ENCODE assay signal across 21 cellular contexts in genomic region chr1:21759818-21760217, GRCh38. TPM values are rescaled to one million over a fixed set of nuclear protein-coding genes. Genes with fewer than 3 reads are reported as not detected.
DNase-seq lines count a peak whose midpoint lies in the region; ATAC-seq and TF ChIP-seq lines count a peak whose summit lies in the region.
"Had no signal": no experiment of that assay in that cellular context is flagged by ENCODE, and none has a peak within 500 bp of the region (broad histone marks: within the 10 kb centered on the region; RNA-seq: fewer than 3 reads in every experiment).

No MANE protein-coding gene starts in this region.

- H3K4me3 ChIP-seq in HEK293 (ENCODE audit: low read depth, low read length) (no peak overlapping the region), gastrocnemius medialis (no peak overlapping the region)
- H3K4me3 ChIP-seq: SJSA1 had no signal

- POLR2A ChIA-PET in HEK293 (lab: Yijun Ruan, JAX): no interaction called here

- H3K4me1 Mint-ChIP-seq in natural killer cell treated with Interleukin-12 subunit alpha and Interleukin-12 subunit beta and Interleukin-15 and Interleukin-18, amount 100 ng/mL, for 72 hours (ENCODE audit: low read depth in 2 of 2): peaks cover 34 to 47% of the 10 kb centered on the region in 2 donors
- H3K4me1 Mint-ChIP-seq in natural killer cell (peaks cover 31 to 49% of the 10 kb centered on the region in 2 donors), immature natural killer cell (peaks cover 46 to 60% of the 10 kb centered on the region in 2 donors)

- intact Hi-C loops in natural killer cell (cut with micrococcal nuclease): loop anchor here (10.0 kb wide), 1 partner anchor 1995 kb away; no protein-coding TSS in a partner anchor
- intact Hi-C loops in gastrocnemius medialis (cut with DNase I; ENCODE audit: low total_unique reads): no loop called here

- H3K27ac Mint-ChIP-seq in natural killer cell treated with Interleukin-12 subunit alpha and Interleukin-12 subunit beta and Interleukin-15 and Interleukin-18, amount 100 ng/mL, for 72 hours: peak overlapping the region; percentile 0 to 63
- peak overlapping the region in 1 of 2 donors; percentile 39 for H3K27ac Mint-ChIP-seq in natural killer cell
- peak overlapping the region in 4 of 6 donors; percentile 9 to 52 (median 30) for H3K27ac Mint-ChIP-seq in immature natural killer cell
- H3K27ac Mint-ChIP-seq: HFFc6 had no signal

- no peaks in the 10 kb centered on the region for H3K9me3 Mint-ChIP-seq in natural killer cell treated with Interleukin-12 subunit alpha and Interleukin-12 subunit beta and Interleukin-15 and Interleukin-18, amount 100 ng/mL, for 72 hours
- H3K9me3 Mint-ChIP-seq in natural killer cell (no peaks in the 10 kb centered on the region), immature natural killer cell (no peaks in the 10 kb centered on the region)
- H3K9me3 Mint-ChIP-seq: CD8-positive, alpha-beta memory T cell; HFFc6 had no signal

- TF ChIP-seq CTCF in natural killer cell (IDR thresholded peaks at IDR 0.05) (no peak), HEK293 (tag by site-specific recombination; IDR thresholded peaks at IDR 0.05) (no peak), gastrocnemius medialis (IDR thresholded peaks at IDR 0.05 in 4 of 5, conservative IDR thresholded peaks at IDR 0.05 in 1 of 5) (no peak)

- no peaks in the 10 kb centered on the region for H3K36me3 Mint-ChIP-seq in natural killer cell treated with Interleukin-12 subunit alpha and Interleukin-12 subunit beta and Interleukin-15 and Interleukin-18, amount 100 ng/mL, for 72 hours
- no peaks in the 10 kb centered on the region for H3K36me3 Mint-ChIP-seq in natural killer cell
- H3K36me3 Mint-ChIP-seq in immature natural killer cell: peaks cover 0 to 3% (median 0%) of the 10 kb centered on the region in 3 donors

- in situ Hi-C loops in gastrocnemius medialis (cut with MboI; ENCODE audit: low sequenced_read_pairs in 4 of 4): loop anchor here in 1 of 4 donors (25.0 kb wide), 1 partner anchor 202 kb away; no protein-coding TSS in a partner anchor

- H3K9me3 ChIP-seq in HEK293 (ENCODE audit: control insufficient read depth, insufficient read depth, low read depth, low read length): no peaks in the 10 kb centered on the region
- no peaks in the 10 kb centered on the region for H3K9me3 ChIP-seq in gastrocnemius medialis
- H3K9me3 ChIP-seq: SJSA1 had no signal

- H3K36me3 ChIP-seq in HEK293 (ENCODE audit: control insufficient read depth in 2 of 2, insufficient read depth in 1 of 2, low read length in 2 of 2) (peaks cover 8 to 16% of the 10 kb centered on the region in 2 experiments; a peak in 2 of 3 replicates), gastrocnemius medialis (peaks cover 0 to 12% of the 10 kb centered on the region in 2 donors)

- TF ChIP-seq POLR2A in gastrocnemius medialis (IDR thresholded peaks at IDR 0.05): no peak

- DNase-seq in natural killer cell treated with Interleukin-12 subunit alpha and Interleukin-12 subunit beta and Interleukin-15 and Interleukin-18, amount 100 ng/mL, for 72 hours (ENCODE audit: low spot score): no peak
- DNase-seq in natural killer cell (no peak), immature natural killer cell (no peak), gastrocnemius medialis (no peak), DMS79 (lab: John Stamatoyannopoulos, UW) (no peak)
- DNase-seq: ACHN; AML-193; CD8-positive, alpha-beta memory T cell; GDM1; HFFc6; NCI-H1092; NCI-H2081 treated with DMSO at 0.1 percent for 48 hours; NCI-H510A; NCI-H774; RPMI8226 had no signal

- H3K4me1 ChIP-seq in HEK293 (ENCODE audit: control insufficient read depth, insufficient read depth, low read length) (no peaks in the 10 kb centered on the region; the same call in 1 of the 2 replicates), gastrocnemius medialis (peaks cover 21 to 38% of the 10 kb centered on the region in 2 donors)

- H3K27me3 Mint-ChIP-seq in natural killer cell treated with Interleukin-12 subunit alpha and Interleukin-12 subunit beta and Interleukin-15 and Interleukin-18, amount 100 ng/mL, for 72 hours: no peaks in the 10 kb centered on the region
- H3K27me3 Mint-ChIP-seq in natural killer cell (ENCODE audit: low read depth in 2 of 2) (no peaks in the 10 kb centered on the region), immature natural killer cell (ENCODE audit: low read depth in 3 of 3) (no peaks in the 10 kb centered on the region)
- H3K27me3 Mint-ChIP-seq: CD8-positive, alpha-beta memory T cell had no signal

- H3K4me3 Mint-ChIP-seq in natural killer cell treated with Interleukin-12 subunit alpha and Interleukin-12 subunit beta and Interleukin-15 and Interleukin-18, amount 100 ng/mL, for 72 hours: no peak overlapping the region
- H3K4me3 Mint-ChIP-seq in natural killer cell (no peak overlapping the region), immature natural killer cell (no peak overlapping the region)
- H3K4me3 Mint-ChIP-seq: CD8-positive, alpha-beta memory T cell; HFFc6 had no signal

- H3K27ac ChIP-seq in HEK293 (ENCODE audit: extremely low read depth, low read depth, low read length): no peak overlapping the region
- no peak overlapping the region for H3K27ac ChIP-seq in gastrocnemius medialis
- H3K27ac ChIP-seq: KMS-11, SJSA1 had no signal

- no peak for ATAC-seq in natural killer cell treated with Interleukin-12 subunit alpha and Interleukin-12 subunit beta and Interleukin-15 and Interleukin-18, amount 100 ng/mL, for 72 hours
- ATAC-seq in natural killer cell (no peak), gastrocnemius medialis (no peak), HG03175 (IDR thresholded peaks at IDR 0.05; ENCODE audit: unreplicated experiment) (no peak)
- ATAC-seq: HepG2 had no signal

- CTCF ChIA-PET in HEK293 (lab: Yijun Ruan, JAX): interaction anchor here (0.5 kb wide), 1 partner anchor 589 kb away, joined by 3 read pairs; no protein-coding TSS in a partner anchor

- H3K27me3 ChIP-seq in gastrocnemius medialis: no peaks in the 10 kb centered on the region
- H3K27me3 ChIP-seq: SJSA1 had no signal

TF ChIP-seq in HEK293, 187 proteins besides CTCF, POLR2A, EP300 and RAD21:
- TF ChIP-seq PRDM1 (tag by site-specific recombination; IDR thresholded peaks at IDR 0.05) (0 out of 2 replicates have a peak, but pooled peaks have one; percentile 7), WT1 (tag by site-specific recombination; IDR thresholded peaks at IDR 0.05) (no peak)

RNA-seq across cellular contexts. Expression of gene USP48, which starts 23.1 kb away (rescaled TPM):
- 100 to 1,000 TPM in 1 of 2 donors, 10 to 100 TPM in 1; 72.8 to 130 TPM for total RNA-seq in natural killer cell treated with Interleukin-12 subunit alpha and Interleukin-12 subunit beta and Interleukin-15 and Interleukin-18, amount 100 ng/mL, for 72 hours
- total RNA-seq in natural killer cell (100 to 1,000 TPM in 1 of 3 donors, 10 to 100 TPM in 2; 71.4 to 127 (median 90.5) TPM), gastrocnemius medialis (10 to 100 TPM; 11.5 to 24.4 (median 14.5) TPM)
- 10 to 100 TPM; 24.9 to 31.8 (median 26.3) TPM for polyA plus RNA-seq in immature natural killer cell

RNA-seq across cellular contexts. Expression of gene LDLRAD2, which starts 52.2 kb away (rescaled TPM):
- not detected for total RNA-seq in natural killer cell treated with Interleukin-12 subunit alpha and Interleukin-12 subunit beta and Interleukin-15 and Interleukin-18, amount 100 ng/mL, for 72 hours
- total RNA-seq in natural killer cell: 1 to 10 TPM; 2.8 to 3.9 (median 3.6) TPM
- polyA plus RNA-seq in immature natural killer cell: under 1 TPM in 2 of 3 donors, not detected in 1; 0.12 to 0.29 TPM
- total RNA-seq in gastrocnemius medialis: not detected
- total RNA-seq: CD8-positive, alpha-beta memory T cell; HepG2; MCF 10A; SJSA1 had no signal
- polyA plus RNA-seq: CD8-positive, alpha-beta memory T cell; HepG2 had no signal
